9 cellular contexts compared by ENCODE assay signal in the genomic region with DNA sequence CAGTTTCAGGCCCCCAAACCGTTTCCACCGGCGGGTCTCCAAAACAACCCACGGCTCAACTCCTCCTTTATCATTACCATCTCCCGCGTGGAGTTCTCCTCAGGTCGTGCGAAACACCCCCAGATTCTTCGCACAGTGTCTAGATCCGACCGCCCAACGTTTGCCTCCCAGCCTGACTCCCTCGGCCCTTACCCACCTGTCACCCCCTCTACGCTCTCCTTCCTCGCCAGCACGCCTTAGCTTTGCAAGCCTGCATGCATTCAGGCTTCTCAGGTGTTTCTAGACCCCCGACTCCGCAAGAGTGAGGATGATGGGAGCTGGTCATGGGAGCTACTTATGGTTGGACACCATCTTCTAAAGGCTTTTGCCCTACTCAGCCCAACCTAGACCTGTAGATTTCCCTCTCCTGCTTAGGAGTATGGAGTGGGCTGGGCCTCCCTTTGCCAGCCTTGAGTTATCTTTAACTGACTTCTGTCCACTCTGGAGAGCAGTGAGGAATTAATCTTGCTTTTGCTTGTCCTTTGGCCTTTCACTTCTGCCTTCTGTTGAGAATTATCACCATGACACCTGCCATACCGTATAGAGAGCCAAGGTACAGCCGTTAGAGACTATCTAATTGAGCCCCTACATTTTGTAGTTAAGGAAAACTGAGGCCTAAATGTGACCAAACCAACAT. TPM values are rescaled to one million over a fixed set of nuclear protein-coding genes. Genes with fewer than 3 reads are reported as not detected.
DNase-seq lines count a peak whose midpoint lies in the region; ATAC-seq, FAIRE-seq and TF ChIP-seq lines count a peak whose summit lies in the region.
"Had no signal": no experiment of that assay in that cellular context is flagged by ENCODE, and none has a peak within 500 bp of the region (broad histone marks: within the 10 kb centered on the region; RNA-seq: fewer than 3 reads in every experiment).

No MANE protein-coding gene starts in this region.

- no peak for TF ChIP-seq CTCF in activated CD8-positive, alpha-beta T cell treated with anti-CD3 and anti-CD28 coated beads for 36 hours (IDR thresholded peaks at IDR 0.05)
- TF ChIP-seq CTCF in body of pancreas (IDR thresholded peaks at IDR 0.05) = no peak
- no peak for TF ChIP-seq CTCF in HepG2 (CRISPR knock-in tag; IDR thresholded peaks at IDR 0.05)
- no peak for TF ChIP-seq CTCF in upper lobe of left lung (IDR thresholded peaks at IDR 0.05)

- H3K4me3 Mint-ChIP-seq in activated CD8-positive, alpha-beta T cell treated with anti-CD3 and anti-CD28 coated beads for 36 hours = no peak overlapping the region
- no peak overlapping the region for H3K4me3 Mint-ChIP-seq in activated CD8-positive, alpha-beta T cell treated with anti-CD3 and anti-CD28 coated beads, Interleukin-2, amount 10 ng/mL, durations not matched to agents 7 days and 5 days
- H3K4me3 Mint-ChIP-seq: activated CD4-positive, alpha-beta T cell treated with anti-CD3 and anti-CD28 coated beads, Interleukin-2, amount 10 ng/mL, durations not matched to agents 24 days and 14 days had no signal

- H3K27me3 ChIP-seq in body of pancreas (no peaks in the 10 kb centered on the region), HepG2 (ENCODE audit: control insufficient read depth in 1 of 2, insufficient read depth in 2 of 2, low read length in 2 of 2) (peaks cover 0 to 2% of the 10 kb centered on the region in 2 experiments; a peak in 1 of 5 replicates), upper lobe of left lung (no peaks in the 10 kb centered on the region)

- peaks cover 12% of the 10 kb centered on the region for H3K4me1 Mint-ChIP-seq in activated CD8-positive, alpha-beta T cell treated with anti-CD3 and anti-CD28 coated beads for 36 hours (ENCODE audit: low read depth)
- H3K4me1 Mint-ChIP-seq in activated CD8-positive, alpha-beta T cell treated with anti-CD3 and anti-CD28 coated beads, Interleukin-2, amount 10 ng/mL, durations not matched to agents 7 days and 5 days (ENCODE audit: low read depth) = peaks cover 19% of the 10 kb centered on the region

- CTCF ChIA-PET in activated CD8-positive, alpha-beta T cell treated with anti-CD3 and anti-CD28 coated beads for 36 hours (lab: Charles Lee) = interaction anchor here (1.1 to 3.8 kb wide), 4 partner anchors 10 to 94 kb away, joined by 3 to 23 read pairs (median 4); no protein-coding TSS in a partner anchor
- CTCF ChIA-PET in activated CD8-positive, alpha-beta T cell treated with anti-CD3 and anti-CD28 coated beads, Interleukin-2, amount 10 ng/mL, durations not matched to agents 7 days and 5 days (lab: Charles Lee) = interaction anchor here (1.0 to 5.0 kb wide), 5 partner anchors 8 to 146 kb away, joined by 3 to 39 read pairs (median 8); no protein-coding TSS in a partner anchor
- CTCF ChIA-PET in HepG2 (lab: Yijun Ruan, JAX; ENCODE audit: low intra/inter-chr PET ratio, low total read pairs) = no interaction called here

- DNase-seq in activated CD8-positive, alpha-beta T cell treated with anti-CD3 and anti-CD28 coated beads for 36 hours = peak; percentile 32
- DNase-seq in activated CD8-positive, alpha-beta T cell treated with anti-CD3 and anti-CD28 coated beads, Interleukin-2, amount 10 ng/mL, durations not matched to agents 7 days and 5 days = no peak
- DNase-seq in body of pancreas = no peak
- no peak for DNase-seq in HepG2 (ENCODE audit: low spot score)
- no peak for DNase-seq in upper lobe of left lung
- no peak for DNase-seq in T1000 (lab: John Stamatoyannopoulos, UW)
- no peak for DNase-seq in RKO (ENCODE audit: low spot score)
- DNase-seq in activated gamma-delta T cell treated with Interleukin-2 at 50 U/mL for 16 hours = no peak

- no peaks in the 10 kb centered on the region for H3K9me3 ChIP-seq in body of pancreas
- no peaks in the 10 kb centered on the region for H3K9me3 ChIP-seq in HepG2 (ENCODE audit: low read length)
- no peaks in the 10 kb centered on the region for H3K9me3 ChIP-seq in upper lobe of left lung

- no peak overlapping the region for H2AFZ ChIP-seq in HepG2 (ENCODE audit: low read length)

- 2 to 6% methylated on average over 20 of the region's 20 CpGs for WGBS in body of pancreas, 2 donors
- 7% methylated on average over 20 of the region's 20 CpGs for WGBS in HepG2 (ENCODE audit: low lambda C conversion rate)
- 11 to 13% methylated on average over 18 to 20 of the region's 20 CpGs for WGBS in upper lobe of left lung, 2 donors

- ATAC-seq in activated CD8-positive, alpha-beta T cell treated with anti-CD3 and anti-CD28 coated beads for 36 hours = no peak
- no peak for ATAC-seq in activated CD8-positive, alpha-beta T cell treated with anti-CD3 and anti-CD28 coated beads, Interleukin-2, amount 10 ng/mL, durations not matched to agents 7 days and 5 days
- ATAC-seq in body of pancreas (no peak), HepG2 (peak; percentile 13), upper lobe of left lung (ENCODE audit: low FRiP score in 2 of 2) (no peak)

- no peak for FAIRE-seq in HepG2 (lab: Jason Lieb, UNC)

- H3K36me3 ChIP-seq in body of pancreas (replicated peaks in 1 of 2; ENCODE audit: insufficient read depth in 1 of 2, low read depth in 2 of 2) (no peaks in the 10 kb centered on the region), HepG2 (replicated peaks in 1 of 2; ENCODE audit: control insufficient read depth in 1 of 2, insufficient read depth in 2 of 2, low read length in 2 of 2) (no peaks in the 10 kb centered on the region; a peak in 4 of 5 replicates), upper lobe of left lung (peaks cover 0 to 9% (median 0%) of the 10 kb centered on the region in 4 donors)

- peaks cover 40% of the 10 kb centered on the region for H3K4me1 ChIP-seq in body of pancreas
- peaks cover 36% of the 10 kb centered on the region for H3K4me1 ChIP-seq in HepG2 (ENCODE audit: insufficient read depth, low read length)
- H3K4me1 ChIP-seq in upper lobe of left lung = peaks cover 22 to 33% (median 26%) of the 10 kb centered on the region in 4 donors

- intact Hi-C loops in activated CD8-positive, alpha-beta T cell treated with anti-CD3 and anti-CD28 coated beads for 36 hours (cut with micrococcal nuclease) = no loop called here
- intact Hi-C loops in body of pancreas (cut with DNase I) (no loop called here), HepG2 (cut with micrococcal nuclease; ENCODE audit: unreplicated experiment) (no loop called here)

- H3K9ac ChIP-seq in HepG2 (ENCODE audit: insufficient read depth, low read depth, low read length) = peak overlapping the region; percentile 92

- no peaks in the 10 kb centered on the region for H3K9me3 Mint-ChIP-seq in activated CD8-positive, alpha-beta T cell treated with anti-CD3 and anti-CD28 coated beads for 36 hours
- no peaks in the 10 kb centered on the region for H3K9me3 Mint-ChIP-seq in activated CD8-positive, alpha-beta T cell treated with anti-CD3 and anti-CD28 coated beads, Interleukin-2, amount 10 ng/mL, durations not matched to agents 7 days and 5 days (ENCODE audit: insufficient read depth)
- H3K9me3 Mint-ChIP-seq: activated CD4-positive, alpha-beta T cell treated with anti-CD3 and anti-CD28 coated beads, Interleukin-2, amount 10 ng/mL, durations not matched to agents 24 days and 14 days had no signal

- peak overlapping the region; percentile 83 to 90 (median 86) for H3K27ac ChIP-seq in body of pancreas
- H3K27ac ChIP-seq in HepG2 (ENCODE audit: extremely low read length, insufficient read depth, low read length) = peak overlapping the region; percentile 91
- peak overlapping the region; percentile 79 to 95 (median 93) for H3K27ac ChIP-seq in upper lobe of left lung

- H3K4me3 ChIP-seq in body of pancreas = peak overlapping the region; percentile 64 to 82
- H3K4me3 ChIP-seq in HepG2 (replicated peaks in 1 of 3; ENCODE audit: insufficient read depth in 1 of 3, low read depth in 2 of 3, low read length in 3 of 3) = peak overlapping the region; percentile 82 to 95 (median 93)
- H3K4me3 ChIP-seq in upper lobe of left lung = peak overlapping the region; percentile 79 to 97 (median 92)

- no peak for TF ChIP-seq EP300 in HepG2 (IDR thresholded peaks at IDR 0.05; ENCODE audit: low read depth in 2 of 2, low read length in 2 of 2)
- TF ChIP-seq EP300 in HepG2 (CRISPR knock-in tag; IDR thresholded peaks at IDR 0.05; ENCODE audit: borderline replicate concordance) = no peak
- no peak for TF ChIP-seq EP300 in upper lobe of left lung (IDR thresholded peaks at IDR 0.05)

- H3K36me3 Mint-ChIP-seq in activated CD8-positive, alpha-beta T cell treated with anti-CD3 and anti-CD28 coated beads for 36 hours (ENCODE audit: low read depth) = peaks cover 2% of the 10 kb centered on the region
- peaks cover 19% of the 10 kb centered on the region for H3K36me3 Mint-ChIP-seq in activated CD8-positive, alpha-beta T cell treated with anti-CD3 and anti-CD28 coated beads, Interleukin-2, amount 10 ng/mL, durations not matched to agents 7 days and 5 days (ENCODE audit: low read depth)

- in situ Hi-C loops in HepG2 (cut with HindIII; ENCODE audit: extremely low pct_ligation_motif_present, low pct_unique_long_range_greater_than_20kb) = loop anchor here (25.0 kb wide), 1 partner anchor 351 kb away; a partner anchor contains a TSS

- H3K27me3 Mint-ChIP-seq in activated CD8-positive, alpha-beta T cell treated with anti-CD3 and anti-CD28 coated beads for 36 hours = no peaks in the 10 kb centered on the region
- no peaks in the 10 kb centered on the region for H3K27me3 Mint-ChIP-seq in activated CD8-positive, alpha-beta T cell treated with anti-CD3 and anti-CD28 coated beads, Interleukin-2, amount 10 ng/mL, durations not matched to agents 7 days and 5 days (ENCODE audit: low read depth)
- H3K27me3 Mint-ChIP-seq: activated CD4-positive, alpha-beta T cell treated with anti-CD3 and anti-CD28 coated beads, Interleukin-2, amount 10 ng/mL, durations not matched to agents 24 days and 14 days had no signal

- TF ChIP-seq RAD21 in HepG2 (CRISPR knock-in tag; IDR thresholded peaks at IDR 0.05) = no peak

- no peak overlapping the region for H3K27ac Mint-ChIP-seq in activated CD8-positive, alpha-beta T cell treated with anti-CD3 and anti-CD28 coated beads for 36 hours
- no peak overlapping the region for H3K27ac Mint-ChIP-seq in activated CD8-positive, alpha-beta T cell treated with anti-CD3 and anti-CD28 coated beads, Interleukin-2, amount 10 ng/mL, durations not matched to agents 7 days and 5 days
- H3K27ac Mint-ChIP-seq: activated CD4-positive, alpha-beta T cell treated with anti-CD3 and anti-CD28 coated beads, Interleukin-2, amount 10 ng/mL, durations not matched to agents 24 days and 14 days had no signal

- no TSS peak for BruUV-seq in HepG2 (replicated peaks; lab: Mats Ljungman, UMichigan)

- H4K20me1 ChIP-seq in HepG2 (ENCODE audit: insufficient read depth, low read length) = no peaks in the 10 kb centered on the region

- POLR2A ChIA-PET in activated CD8-positive, alpha-beta T cell treated with anti-CD3 and anti-CD28 coated beads for 36 hours (lab: Charles Lee) = interaction anchor here (0.7 to 4.3 kb wide), 11 partner anchors 10 to 408 kb away, joined by 3 to 61 read pairs (median 4); a partner anchor contains a TSS
- POLR2A ChIA-PET in activated CD8-positive, alpha-beta T cell treated with anti-CD3 and anti-CD28 coated beads, Interleukin-2, amount 10 ng/mL, durations not matched to agents 7 days and 5 days (lab: Charles Lee) = interaction anchor here (0.8 to 4.1 kb wide), 7 partner anchors 9 to 345 kb away, joined by 3 to 49 read pairs (median 3); a partner anchor contains a TSS
- POLR2A ChIA-PET in HepG2 (lab: Yijun Ruan, JAX) = interaction anchor here (1.0 to 4.5 kb wide), 8 partner anchors 8 to 345 kb away, joined by 3 to 61 read pairs (median 8); a partner anchor contains a TSS

- H3K79me2 ChIP-seq in HepG2 (ENCODE audit: insufficient read depth, low read length) = peaks cover 35% of the 10 kb centered on the region

- peak overlapping the region; percentile 94 for H3K4me2 ChIP-seq in HepG2 (ENCODE audit: low read depth, low read length)

- TF ChIP-seq POLR2A in body of pancreas (IDR thresholded peaks at IDR 0.05) (no peak), HepG2 (IDR thresholded peaks at IDR 0.05; ENCODE audit: insufficient read depth in 1 of 2, low read depth in 2 of 2, low read length in 2 of 2) (no peak), upper lobe of left lung (IDR thresholded peaks at IDR 0.05) (no peak)

RNA-seq across cellular contexts. Expression of a gene that starts 0.9 kb away (rescaled TPM):
- 100 to 1,000 TPM; 169 to 170 TPM for total RNA-seq in activated CD8-positive, alpha-beta T cell treated with anti-CD3 and anti-CD28 coated beads for 36 hours
- 100 to 1,000 TPM; 204 to 222 TPM for total RNA-seq in activated CD8-positive, alpha-beta T cell treated with anti-CD3 and anti-CD28 coated beads, Interleukin-2, amount 10 ng/mL, durations not matched to agents 7 days and 5 days
- total RNA-seq in body of pancreas = 10 to 100 TPM; 62.0 to 93.4 TPM
- total RNA-seq in HepG2 (2016; rRNA removed; fragmentation: Illumina TruSeq; extraction: Trizol) = 131 and 143 TPM in 2 replicates
- total RNA-seq in HepG2 (2016; cell fraction: cytosol; rRNA removed; fragmentation: Illumina TruSeq; extraction: Trizol; ENCODE audit: low read depth) = 48.9 and 52.9 TPM in 2 replicates
- total RNA-seq in HepG2 (2016; cell fraction: insoluble cytoplasmic fraction; rRNA removed; fragmentation: Illumina TruSeq; extraction: Trizol) = 135 and 167 TPM in 2 replicates
- 52.5 and 57.7 TPM in 2 replicates for total RNA-seq in HepG2 (2016; cell fraction: membrane; rRNA removed; fragmentation: Illumina TruSeq; extraction: Trizol)
- total RNA-seq in HepG2 (2016; cell fraction: nucleus; rRNA removed; fragmentation: Illumina TruSeq; extraction: Trizol) = 53.2 and 53.6 TPM in 2 replicates
- 85.5 and 97.7 TPM in 2 replicates for polyA plus RNA-seq in HepG2 (2011; rRNA removed)
- 137 and 146 TPM in 2 replicates for polyA plus RNA-seq in HepG2 (2011; cell fraction: cytosol; rRNA removed)
- 78.4 and 120 TPM in 2 replicates for polyA plus RNA-seq in HepG2 (2011; cell fraction: nucleus; rRNA removed)
- 116 and 168 TPM in 2 replicates for polyA plus RNA-seq in HepG2 (2012)
- 56.9 and 60.0 TPM in 2 replicates for polyA plus RNA-seq in HepG2 (2016; cell fraction: cytosol; fragmentation: Illumina TruSeq; extraction: Trizol; ENCODE audit: low read depth)
- 155 and 173 TPM in 2 replicates for polyA plus RNA-seq in HepG2 (2016; cell fraction: insoluble cytoplasmic fraction; fragmentation: Illumina TruSeq; extraction: Trizol; ENCODE audit: low read depth)
- 59.9 and 60.4 TPM in 2 replicates for polyA plus RNA-seq in HepG2 (2016; cell fraction: membrane; fragmentation: Illumina TruSeq; extraction: Trizol; ENCODE audit: low read depth)
- 116 and 123 TPM in 2 replicates for polyA plus RNA-seq in HepG2 (2016; cell fraction: nucleus; fragmentation: Illumina TruSeq; extraction: Trizol; ENCODE audit: insufficient read depth, low read depth)
- polyA minus RNA-seq in HepG2 (2011; rRNA and poly(A)+ RNA removed; ENCODE audit: low replicate concordance) = 26.2 and 37.8 TPM in 2 replicates
- 26.0 and 33.5 TPM in 2 replicates for polyA minus RNA-seq in HepG2 (2011; cell fraction: cytosol; rRNA and poly(A)+ RNA removed)
- 17.9 and 22.1 TPM in 2 replicates for polyA minus RNA-seq in HepG2 (2011; cell fraction: nucleus; rRNA and poly(A)+ RNA removed)
- 100 to 1,000 TPM in 5 of 6 donors, 10 to 100 TPM in 1; 86.1 to 320 (median 186) TPM for total RNA-seq in upper lobe of left lung

RNA-seq across cellular contexts. Expression of a gene that starts 4.0 kb away (rescaled TPM):
- 100 to 1,000 TPM; 103 to 105 TPM for total RNA-seq in activated CD8-positive, alpha-beta T cell treated with anti-CD3 and anti-CD28 coated beads for 36 hours
- total RNA-seq in activated CD8-positive, alpha-beta T cell treated with anti-CD3 and anti-CD28 coated beads, Interleukin-2, amount 10 ng/mL, durations not matched to agents 7 days and 5 days = 100 to 1,000 TPM; 121 to 124 TPM
- 10 to 100 TPM; 18.7 to 53.1 TPM for total RNA-seq in body of pancreas
- total RNA-seq in HepG2 (2016; rRNA removed; fragmentation: Illumina TruSeq; extraction: Trizol) = 126 and 180 TPM in 2 replicates
- total RNA-seq in HepG2 (2016; cell fraction: cytosol; rRNA removed; fragmentation: Illumina TruSeq; extraction: Trizol; ENCODE audit: low read depth) = 25.1 and 26.4 TPM in 2 replicates
- total RNA-seq in HepG2 (2016; cell fraction: insoluble cytoplasmic fraction; rRNA removed; fragmentation: Illumina TruSeq; extraction: Trizol) = 132 and 187 TPM in 2 replicates
- 45.3 and 52.1 TPM in 2 replicates for total RNA-seq in HepG2 (2016; cell fraction: membrane; rRNA removed; fragmentation: Illumina TruSeq; extraction: Trizol)
- total RNA-seq in HepG2 (2016; cell fraction: nucleus; rRNA removed; fragmentation: Illumina TruSeq; extraction: Trizol) = 55.9 and 61.0 TPM in 2 replicates
- polyA plus RNA-seq in HepG2 (2011; rRNA removed) = 48.4 and 54.5 TPM in 2 replicates
- polyA plus RNA-seq in HepG2 (2011; cell fraction: cytosol; rRNA removed) = 36.4 and 46.8 TPM in 2 replicates
- polyA plus RNA-seq in HepG2 (2011; cell fraction: nucleus; rRNA removed) = 20.6 and 24.0 TPM in 2 replicates
- 54.3 and 68.8 TPM in 2 replicates for polyA plus RNA-seq in HepG2 (2012)
- 24.2 and 24.3 TPM in 2 replicates for polyA plus RNA-seq in HepG2 (2016; cell fraction: cytosol; fragmentation: Illumina TruSeq; extraction: Trizol; ENCODE audit: low read depth)
- polyA plus RNA-seq in HepG2 (2016; cell fraction: insoluble cytoplasmic fraction; fragmentation: Illumina TruSeq; extraction: Trizol; ENCODE audit: low read depth) = 224 and 245 TPM in 2 replicates
- polyA plus RNA-seq in HepG2 (2016; cell fraction: membrane; fragmentation: Illumina TruSeq; extraction: Trizol; ENCODE audit: low read depth) = 43.7 and 45.5 TPM in 2 replicates
- polyA plus RNA-seq in HepG2 (2016; cell fraction: nucleus; fragmentation: Illumina TruSeq; extraction: Trizol; ENCODE audit: insufficient read depth, low read depth) = 124 and 135 TPM in 2 replicates
- polyA minus RNA-seq in HepG2 (2011; rRNA and poly(A)+ RNA removed; ENCODE audit: low replicate concordance) = 33.9 and 41.6 TPM in 2 replicates
- polyA minus RNA-seq in HepG2 (2011; cell fraction: cytosol; rRNA and poly(A)+ RNA removed) = 16.9 and 17.8 TPM in 2 replicates
- polyA minus RNA-seq in HepG2 (2011; cell fraction: nucleus; rRNA and poly(A)+ RNA removed) = 15.6 and 21.8 TPM in 2 replicates
- 100 to 1,000 TPM in 2 of 6 donors, 10 to 100 TPM in 4; 50.0 to 107 (median 73.5) TPM for total RNA-seq in upper lobe of left lung

RNA-seq across cellular contexts. Expression of a gene that starts 22.5 kb away (rescaled TPM):
- total RNA-seq in activated CD8-positive, alpha-beta T cell treated with anti-CD3 and anti-CD28 coated beads for 36 hours = 10 to 100 TPM; 26.0 to 27.4 TPM
- 10 to 100 TPM; 12.5 to 12.6 TPM for total RNA-seq in activated CD8-positive, alpha-beta T cell treated with anti-CD3 and anti-CD28 coated beads, Interleukin-2, amount 10 ng/mL, durations not matched to agents 7 days and 5 days
- total RNA-seq in body of pancreas (10 to 100 TPM in 1 of 2 donors, 1 to 10 TPM in 1; 8.2 to 12.5 TPM), HepG2 (2016; rRNA removed; fragmentation: Illumina TruSeq; extraction: Trizol) (10.4 and 13.2 TPM in 2 replicates), upper lobe of left lung (10 to 100 TPM in 5 of 6 donors, 1 to 10 TPM in 1; 9.6 to 18.1 (median 14.5) TPM)
- 2.1 and 2.5 TPM in 2 replicates for total RNA-seq in HepG2 (2016; cell fraction: cytosol; rRNA removed; fragmentation: Illumina TruSeq; extraction: Trizol; ENCODE audit: low read depth)
- total RNA-seq in HepG2 (2016; cell fraction: insoluble cytoplasmic fraction; rRNA removed; fragmentation: Illumina TruSeq; extraction: Trizol) = 10.0 and 12.0 TPM in 2 replicates
- total RNA-seq in HepG2 (2016; cell fraction: membrane; rRNA removed; fragmentation: Illumina TruSeq; extraction: Trizol) = 5.6 and 7.1 TPM in 2 replicates
- total RNA-seq in HepG2 (2016; cell fraction: nucleus; rRNA removed; fragmentation: Illumina TruSeq; extraction: Trizol) = 8.1 and 8.4 TPM in 2 replicates
- 19.1 and 24.8 TPM in 2 replicates for polyA plus RNA-seq in HepG2 (2011; rRNA removed)
- 11.7 and 14.9 TPM in 2 replicates for polyA plus RNA-seq in HepG2 (2011; cell fraction: cytosol; rRNA removed)
- polyA plus RNA-seq in HepG2 (2011; cell fraction: nucleus; rRNA removed) = 26.7 and 32.2 TPM in 2 replicates
- polyA plus RNA-seq in HepG2 (2012) = 7.3 and 18.2 TPM in 2 replicates
- polyA plus RNA-seq in HepG2 (2016; cell fraction: cytosol; fragmentation: Illumina TruSeq; extraction: Trizol; ENCODE audit: low read depth) = 1.3 and 1.4 TPM in 2 replicates
- polyA plus RNA-seq in HepG2 (2016; cell fraction: insoluble cytoplasmic fraction; fragmentation: Illumina TruSeq; extraction: Trizol; ENCODE audit: low read depth) = 9.6 and 12.1 TPM in 2 replicates
- 4.3 and 4.7 TPM in 2 replicates for polyA plus RNA-seq in HepG2 (2016; cell fraction: membrane; fragmentation: Illumina TruSeq; extraction: Trizol; ENCODE audit: low read depth)
- 14.7 and 15.5 TPM in 2 replicates for polyA plus RNA-seq in HepG2 (2016; cell fraction: nucleus; fragmentation: Illumina TruSeq; extraction: Trizol; ENCODE audit: insufficient read depth, low read depth)
- 21.9 and 39.6 TPM in 2 replicates for polyA minus RNA-seq in HepG2 (2011; rRNA and poly(A)+ RNA removed; ENCODE audit: low replicate concordance)
- 9.8 and 11.5 TPM in 2 replicates for polyA minus RNA-seq in HepG2 (2011; cell fraction: cytosol; rRNA and poly(A)+ RNA removed)
- polyA minus RNA-seq in HepG2 (2011; cell fraction: nucleus; rRNA and poly(A)+ RNA removed) = 11.8 and 11.9 TPM in 2 replicates
